ENCODE assay signal across 8 cellular contexts in the genomic region with DNA sequence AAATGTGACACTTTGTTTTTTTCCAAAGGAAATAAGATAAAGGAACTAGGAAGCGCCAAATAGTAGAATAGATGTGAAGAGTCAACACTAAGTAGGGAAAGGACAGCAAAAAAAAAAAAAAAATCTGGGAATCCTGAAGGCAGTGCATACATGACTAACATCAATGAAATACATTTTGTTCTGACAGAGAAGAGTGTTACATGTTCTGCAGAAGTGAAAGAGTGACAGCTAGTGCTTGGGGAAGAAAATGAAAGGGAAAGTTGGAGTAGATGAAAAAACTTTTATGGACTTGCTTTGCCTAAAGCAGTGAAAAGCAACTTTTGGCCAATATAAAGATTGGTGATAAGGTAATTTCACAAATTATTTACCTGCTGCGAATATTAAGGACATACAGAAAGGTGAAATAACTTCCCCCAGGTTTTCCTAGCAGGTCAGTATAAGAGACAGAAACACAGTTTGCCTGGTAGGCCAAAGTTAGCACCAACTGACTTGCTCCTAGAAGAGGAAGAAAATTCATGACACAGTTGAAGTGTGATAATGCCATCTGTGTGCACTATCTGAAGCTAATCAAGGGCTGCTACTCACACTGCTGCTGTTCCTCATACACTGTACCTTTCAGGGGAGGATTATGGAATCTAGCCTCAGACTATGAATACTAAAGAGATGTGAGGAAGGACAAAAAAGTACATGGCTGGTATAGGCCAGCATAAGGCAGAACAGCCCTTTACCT. TPM values are rescaled to one million over a fixed set of nuclear protein-coding genes. Genes with fewer than 3 reads are reported as not detected.
DNase-seq lines count a peak whose midpoint lies in the region; ATAC-seq, FAIRE-seq and TF ChIP-seq lines count a peak whose summit lies in the region.

No MANE protein-coding gene starts in this region.

- H3K36me3 Mint-ChIP-seq in activated CD8-positive, alpha-beta T cell treated with anti-CD3 and anti-CD28 coated beads for 36 hours (ENCODE audit: low read depth) = peaks cover 27% of the 10 kb centered on the region
- peaks cover 43% of the 10 kb centered on the region for H3K36me3 Mint-ChIP-seq in memory B cell

- H3K4me3 Mint-ChIP-seq in activated CD8-positive, alpha-beta T cell treated with anti-CD3 and anti-CD28 coated beads for 36 hours = no peak overlapping the region
- no peak overlapping the region for H3K4me3 Mint-ChIP-seq in memory B cell

- H3K9me3 Mint-ChIP-seq in activated CD8-positive, alpha-beta T cell treated with anti-CD3 and anti-CD28 coated beads for 36 hours = no peaks in the 10 kb centered on the region
- H3K9me3 Mint-ChIP-seq in memory B cell = peaks cover 2% of the 10 kb centered on the region

- POLR2A ChIA-PET in activated CD8-positive, alpha-beta T cell treated with anti-CD3 and anti-CD28 coated beads for 36 hours (lab: Charles Lee) = no interaction called here

- peak; percentile 68 for FAIRE-seq in GM18507 (lab: Jason Lieb, UNC)

- peaks cover 21% of the 10 kb centered on the region for H3K4me1 Mint-ChIP-seq in activated CD8-positive, alpha-beta T cell treated with anti-CD3 and anti-CD28 coated beads for 36 hours (ENCODE audit: low read depth)
- peaks cover 20% of the 10 kb centered on the region for H3K4me1 Mint-ChIP-seq in memory B cell

- no peaks in the 10 kb centered on the region for H3K27me3 Mint-ChIP-seq in activated CD8-positive, alpha-beta T cell treated with anti-CD3 and anti-CD28 coated beads for 36 hours
- H3K27me3 Mint-ChIP-seq in memory B cell = no peaks in the 10 kb centered on the region

- CTCF ChIA-PET in activated CD8-positive, alpha-beta T cell treated with anti-CD3 and anti-CD28 coated beads for 36 hours (lab: Charles Lee) = interaction anchor here (1.0 to 1.8 kb wide), 6 partner anchors 11 to 229 kb away, joined by 3 to 6 read pairs (median 6); no protein-coding TSS in a partner anchor

- DNase-seq in GM18507 (ENCODE audit: extremely low spot score, insufficient read length, low read depth) (no peak), memory B cell (ENCODE audit: low spot score in 2 of 2) (no peak), head of caudate nucleus (no peak), NCI-H1694 treated with DMSO at 0.1 percent for 48 hours (lab: John Stamatoyannopoulos, UW) (no peak), DMS 273 treated with DMSO at 0.1 percent for 48 hours (lab: John Stamatoyannopoulos, UW) (no peak), NCI-H524 treated with DMSO at 0.1 percent for 48 hours (lab: John Stamatoyannopoulos, UW) (no peak)
- DNase-seq in activated CD8-positive, alpha-beta T cell treated with anti-CD3 and anti-CD28 coated beads for 36 hours = no peak

- TF ChIP-seq CTCF in activated CD8-positive, alpha-beta T cell treated with anti-CD3 and anti-CD28 coated beads for 36 hours (IDR thresholded peaks at IDR 0.05) = no peak

- ATAC-seq in HG02798 (IDR thresholded peaks at IDR 0.05; ENCODE audit: poor library complexity, unreplicated experiment) (peak; percentile 74), memory B cell (ENCODE audit: low read depth) (peak; percentile 34)
- ATAC-seq in activated CD8-positive, alpha-beta T cell treated with anti-CD3 and anti-CD28 coated beads for 36 hours = no peak

- intact Hi-C loops in activated CD8-positive, alpha-beta T cell treated with anti-CD3 and anti-CD28 coated beads for 36 hours (cut with micrococcal nuclease) = no loop called here
- intact Hi-C loops in head of caudate nucleus (cut with DNase I) = no loop called here

- H3K27ac Mint-ChIP-seq in activated CD8-positive, alpha-beta T cell treated with anti-CD3 and anti-CD28 coated beads for 36 hours = peak overlapping the region; percentile 22
- H3K27ac Mint-ChIP-seq in memory B cell = peak overlapping the region; percentile 24

RNA-seq across cellular contexts. Expression of gene RANBP6, which starts 38.6 kb away (rescaled TPM):
- total RNA-seq in activated CD8-positive, alpha-beta T cell treated with anti-CD3 and anti-CD28 coated beads for 36 hours = 10 to 100 TPM; 16.2 to 17.1 TPM
